Comparison of ENCODE assay signal across 8 cellular contexts in genomic region chr16:11255737-11256656, GRCh38. TPM values are rescaled to one million over a fixed set of nuclear protein-coding genes. Genes with fewer than 3 reads are reported as not detected.
A peak's percentile ranks its signal among the peaks of the same experiment; 100 is the strongest.
DNase-seq lines count a peak whose midpoint lies in the region; ATAC-seq, FAIRE-seq and TF ChIP-seq lines count a peak whose summit lies in the region.

SOCS1 (minus strand) TSS chr16:11256204; CDS start chr16:11255478, 726 bp downstream.

- H3K27me3 ChIP-seq in A673 (replicated peaks; ENCODE audit: insufficient read depth, low read depth, low read length, poor library complexity) (peaks cover 16% of the 10 kb centered on the region), bronchial epithelial cell (ENCODE audit: control insufficient read depth, insufficient read depth, low read length) (no peaks in the 10 kb centered on the region), spleen (replicated peaks in 1 of 7) (peaks cover 0 to 8% (median 0%) of the 10 kb centered on the region in 7 donors)

- H3K4me3 ChIP-seq in A673 (ENCODE audit: low read depth, low read length, poor library complexity, severe bottlenecking) (peak within 1 kb of the TSS; percentile 73), bronchial epithelial cell (ENCODE audit: low read depth, low read length) (peak within 1 kb of the TSS; percentile 70), spleen (peak within 1 kb of the TSS; percentile 61 to 97 (median 89))

- ATAC-seq in GM18520 (IDR thresholded peaks at IDR 0.05; ENCODE audit: unreplicated experiment) = peak; percentile 43
- peak; percentile 56 for ATAC-seq in HG03045 (IDR thresholded peaks at IDR 0.05; ENCODE audit: unreplicated experiment)

- TF ChIP-seq POLR2A in spleen (IDR thresholded peaks at IDR 0.05) = peak; percentile 5 to 99 (median 82)

- POLR2A ChIA-PET in A673 (lab: Charles Lee; ENCODE audit: low non-redundant PET) = interaction anchor here (0.6 kb wide), 2 partner anchors 91 to 161 kb away, joined by 4 read pairs; no protein-coding TSS in a partner anchor

- no peak for FAIRE-seq in bronchial epithelial cell (lab: Jason Lieb, UNC)

- H3K4me1 ChIP-seq in A673 (ENCODE audit: insufficient read depth, low read length, poor library complexity, severe bottlenecking) (peaks cover 14% of the 10 kb centered on the region), spleen (peaks cover 31 to 76% (median 65%) of the 10 kb centered on the region in 6 donors)

- CTCF ChIA-PET in A673 (lab: Charles Lee) = interaction anchor here (0.5 to 3.4 kb wide), 14 partner anchors 8 to 618 kb away, joined by 3 to 14 read pairs (median 4); partner anchors contain the start of gene DEXI

- peak; percentile 84 for DNase-seq in A673 (ENCODE audit: low spot score)
- DNase-seq in NCI-H2107 (lab: John Stamatoyannopoulos, UW) = peak; percentile 69
- DNase-seq in bronchial epithelial cell (ENCODE audit: low read depth) = peak; percentile 50
- peak; percentile 86 for DNase-seq in iris pigment epithelial cell (ENCODE audit: low read depth)
- peak; percentile 96 for DNase-seq in spleen

- intact Hi-C loops in A673 (cut with micrococcal nuclease; ENCODE audit: unreplicated experiment) (loop anchor here (5.0 kb wide), 1 partner anchor 154 kb away; no protein-coding TSS in a partner anchor), spleen (cut with DNase I; ENCODE audit: low total_unique reads) (loop anchor here (5.0 kb wide), 2 partner anchors 101 to 294 kb away; no protein-coding TSS in a partner anchor)

- no TSS peak for BruUV-seq in A673 (replicated peaks; lab: Mats Ljungman, UMichigan)

- TF ChIP-seq CTCF in A673 (conservative IDR thresholded peaks at IDR 0.05; ENCODE audit: low read depth, low read length) (peak; percentile 59), VCaP (conservative IDR thresholded peaks at IDR 0.05) (peak; percentile 84), bronchial epithelial cell (IDR thresholded peaks at IDR 0.05; ENCODE audit: insufficient read depth, low read length, severe bottlenecking) (peak; percentile 71), spleen (IDR thresholded peaks at IDR 0.05 in 8 of 11, conservative IDR thresholded peaks at IDR 0.05 in 3 of 11) (peak; percentile 79 to 97 (median 94))

- WGBS in spleen, 5 donors = 0 to 1% (median 0%) methylated on average over 44 to 100 of the region's 100 CpGs

- H3K27ac ChIP-seq in A673 (ENCODE audit: low read depth, low read length, poor library complexity, severe bottlenecking) (peak within 1 kb of the TSS; percentile 72), VCaP (peak within 1 kb of the TSS; percentile 72), spleen (peak within 1 kb of the TSS; percentile 85 to 99 (median 97))

- no peaks in the 10 kb centered on the region for H3K36me3 ChIP-seq in A673 (ENCODE audit: insufficient read depth, low read length, poor library complexity, severe bottlenecking)
- H3K36me3 ChIP-seq in bronchial epithelial cell (ENCODE audit: control insufficient read depth, insufficient read depth, low read length) = no peaks in the 10 kb centered on the region
- H3K36me3 ChIP-seq in spleen = peaks cover 0 to 38% (median 0%) of the 10 kb centered on the region in 6 donors

- H3K9me3 ChIP-seq in A673 (ENCODE audit: low read depth, low read length, poor library complexity, severe bottlenecking) = no peaks in the 10 kb centered on the region
- H3K9me3 ChIP-seq in spleen = no peaks in the 10 kb centered on the region

RNA-seq across cellular contexts. Expression of gene SOCS1, which starts in this region (rescaled TPM):
- 2.3 and 2.6 TPM in 2 replicates for total RNA-seq in A673 (2021)
- 0.77 and 0.79 TPM in 2 replicates for total RNA-seq in bronchial epithelial cell
- total RNA-seq in spleen = 10 to 100 TPM in 6 of 7 donors, 1 to 10 TPM in 1; 7.7 to 50.8 (median 24.0) TPM
- polyA plus RNA-seq in spleen = 10 to 100 TPM; 17.0 to 43.3 (median 19.6) TPM

Comparison
In these comparisons a context has a peak if more than half of its experiments do, and no peak if none do; other contexts are left out.
1. Peak in every context shown above with its lines: DNase-seq, ATAC-seq, H3K4me3 ChIP-seq and H3K27ac ChIP-seq.
2. Peak in DNase-seq and H3K4me3 ChIP-seq in bronchial epithelial cell; RNA of the gene not detected or under 1 TPM.